2 cellular contexts compared by ENCODE assay signal in genomic region chr17:62927083-62927482, GRCh38.
TF ChIP-seq lines count a peak whose summit lies in the region.

No MANE protein-coding gene starts in this region.

TF ChIP-seq in HEK293, 187 proteins besides CTCF, POLR2A, EP300 and RAD21 (continued from another document):
- TF ChIP-seq RBAK (tag by site-specific recombination; IDR thresholded peaks at IDR 0.05) (no peak), ZFP41 (tag by site-specific recombination; IDR thresholded peaks at IDR 0.05; ENCODE audit: borderline replicate concordance) (no peak), ZFHX2 (tag by site-specific recombination; conservative IDR thresholded peaks at IDR 0.05) (peak; percentile 71), EGR2 (tag by site-specific recombination; IDR thresholded peaks at IDR 0.05; ENCODE audit: low read depth) (peak; percentile 80), ZNF112 (tag by site-specific recombination; IDR thresholded peaks at IDR 0.05) (no peak), ZNF48 (tag by site-specific recombination; IDR thresholded peaks at IDR 0.05) (no peak), KLF10 (tag by site-specific recombination; IDR thresholded peaks at IDR 0.05) (no peak), ZNF121 (tag by site-specific recombination; IDR thresholded peaks at IDR 0.05) (no peak), REPIN1 (tag by site-specific recombination; IDR thresholded peaks at IDR 0.05; ENCODE audit: low read depth) (no peak), ZBTB6 (tag by site-specific recombination; IDR thresholded peaks at IDR 0.05) (no peak)

TF ChIP-seq in K562, 482 proteins besides CTCF, POLR2A, EP300 and RAD21 (continued from another document):
- TF ChIP-seq EGR1 (conservative IDR thresholded peaks at IDR 0.05), result peak; percentile 36; the same call in 1 of the 2 replicates
